8 cellular contexts compared by ENCODE assay signal in the genomic region with DNA sequence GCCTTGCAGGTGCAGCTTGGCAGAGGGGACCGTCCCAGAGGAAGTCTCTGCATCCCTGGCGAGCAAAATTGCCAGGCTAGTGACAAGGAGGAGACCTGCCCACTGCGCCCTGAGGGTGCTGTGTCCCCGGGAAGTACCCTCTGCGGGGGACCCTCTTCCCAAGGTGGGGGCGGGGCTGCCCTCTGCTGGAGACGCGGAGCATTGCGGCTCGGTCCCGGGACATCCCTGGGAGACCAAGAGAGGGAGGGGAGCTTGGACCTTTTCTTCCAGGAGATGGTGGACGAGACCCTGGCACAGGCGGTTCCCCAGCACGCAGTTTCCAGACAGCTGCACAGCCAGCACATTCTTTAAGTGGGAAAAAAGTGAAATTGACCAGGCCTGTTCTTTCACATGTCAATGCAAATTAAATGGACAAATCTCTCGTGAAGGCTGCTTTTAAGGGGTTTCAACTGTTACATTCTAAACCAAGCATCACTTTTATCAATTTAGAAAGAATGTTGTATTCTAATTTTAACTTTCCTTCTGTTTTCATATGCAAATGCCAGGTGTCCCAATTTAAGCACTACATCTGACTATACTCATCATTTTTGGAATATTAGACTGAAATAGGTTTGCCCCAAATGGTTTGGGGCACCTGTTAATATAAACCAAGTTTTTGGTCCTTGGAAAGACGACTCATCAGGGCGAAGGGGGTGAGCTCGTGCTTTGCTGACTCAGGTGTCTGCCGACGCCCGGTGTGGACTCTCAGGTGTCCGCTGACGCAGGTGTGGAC.
DNase-seq lines count a peak whose midpoint lies in the region; ATAC-seq, FAIRE-seq and TF ChIP-seq lines count a peak whose summit lies in the region.

No MANE protein-coding gene starts in this region.

- no peak overlapping the region for H2AFZ ChIP-seq in keratinocyte (ENCODE audit: control insufficient read depth, low read length)

- no peaks in the 10 kb centered on the region for H3K27me3 ChIP-seq in SJCRH30
- H3K27me3 ChIP-seq in keratinocyte (ENCODE audit: control insufficient read depth, extremely low read depth, insufficient read depth, low read length), result peaks cover 5% of the 10 kb centered on the region

- dilution Hi-C loops in keratinocyte (cut with MboI; ENCODE audit: extremely low pct_ligation_motif_present, low sequenced_read_pairs), result no loop called here

- H4K20me1 ChIP-seq in keratinocyte (ENCODE audit: control insufficient read depth, extremely low read depth, insufficient read depth, low read length), result no peaks in the 10 kb centered on the region

- no peaks in the 10 kb centered on the region for H3K79me2 ChIP-seq in keratinocyte (ENCODE audit: control insufficient read depth, insufficient read depth, low read length)

- H3K9me1 ChIP-seq in keratinocyte (ENCODE audit: control insufficient read depth, extremely low read depth, insufficient read depth, low read length), result no peaks in the 10 kb centered on the region

- H3K27me3 Mint-ChIP-seq in activated T-helper 1 cell treated with anti-CD3 and anti-CD28 coated beads, Interleukin-12 subunit alpha, Interleukin-12 subunit beta, Interleukin-2, Interleukin-4 antibody, amounts not matched to agents 30 ng/mL and 10 ng/mL and 1 ng/mL, durations not matched to agents 14 hours and 24 hours and 36 hours (ENCODE audit: insufficient read depth), result peaks cover 2% of the 10 kb centered on the region

- H3K36me3 Mint-ChIP-seq in activated T-helper 1 cell treated with anti-CD3 and anti-CD28 coated beads, Interleukin-12 subunit alpha, Interleukin-12 subunit beta, Interleukin-2, Interleukin-4 antibody, amounts not matched to agents 30 ng/mL and 10 ng/mL and 1 ng/mL, durations not matched to agents 14 hours and 24 hours and 36 hours (ENCODE audit: low read depth), result no peaks in the 10 kb centered on the region
- no peaks in the 10 kb centered on the region for H3K36me3 Mint-ChIP-seq in activated naive CD4-positive, alpha-beta T cell treated with anti-CD3 and anti-CD28 coated beads, Interleukin-2, amount 50 U/mL, for 72 hours

- H3K4me1 Mint-ChIP-seq in activated T-helper 1 cell treated with anti-CD3 and anti-CD28 coated beads, Interleukin-12 subunit alpha, Interleukin-12 subunit beta, Interleukin-2, Interleukin-4 antibody, amounts not matched to agents 30 ng/mL and 10 ng/mL and 1 ng/mL, durations not matched to agents 14 hours and 24 hours and 36 hours (ENCODE audit: low read depth), result no peaks in the 10 kb centered on the region

- H3K4me3 ChIP-seq in SJCRH30 (no peak overlapping the region), keratinocyte (ENCODE audit: control insufficient read depth in 2 of 3, extremely low read depth in 1 of 3, insufficient read depth in 2 of 3, low read depth in 1 of 3, low read length in 3 of 3) (no peak overlapping the region)

- H3K27ac ChIP-seq in SJCRH30, result no peak overlapping the region
- H3K27ac ChIP-seq in keratinocyte (ENCODE audit: control insufficient read depth, insufficient read depth, low read length), result no peak overlapping the region

- peak in 2 of 3 experiments; percentile 74 to 97 for TF ChIP-seq CTCF in keratinocyte (optimal IDR thresholded peaks at IDR 0.05 in 1 of 3, IDR thresholded peaks at IDR 0.05 in 1 of 3, conservative IDR thresholded peaks at IDR 0.05 in 1 of 3; ENCODE audit: extremely low read depth in 1 of 3, insufficient read depth in 2 of 3, low read length in 3 of 3)

- intact Hi-C loops in activated T-helper 1 cell treated with anti-CD3 and anti-CD28 coated beads, Interleukin-12 subunit alpha, Interleukin-12 subunit beta, Interleukin-2, Interleukin-4 antibody, amounts not matched to agents 30 ng/mL and 10 ng/mL and 1 ng/mL, durations not matched to agents 14 hours and 24 hours and 36 hours (cut with micrococcal nuclease), result loop anchor here (1.0 kb wide), 1 partner anchor 87 kb away; no protein-coding TSS in a partner anchor
- intact Hi-C loops in posterior vena cava (cut with DNase I), result loop anchor here in 1 of 2 donors (10.0 kb wide), 1 partner anchor 85 kb away; no protein-coding TSS in a partner anchor

- H3K9me3 Mint-ChIP-seq in activated T-helper 1 cell treated with anti-CD3 and anti-CD28 coated beads, Interleukin-12 subunit alpha, Interleukin-12 subunit beta, Interleukin-2, Interleukin-4 antibody, amounts not matched to agents 30 ng/mL and 10 ng/mL and 1 ng/mL, durations not matched to agents 14 hours and 24 hours and 36 hours, result no peaks in the 10 kb centered on the region
- H3K9me3 Mint-ChIP-seq in activated naive CD4-positive, alpha-beta T cell treated with anti-CD3 and anti-CD28 coated beads, Interleukin-2, amount 50 U/mL, for 72 hours, result no peaks in the 10 kb centered on the region

- no peak overlapping the region for H3K27ac Mint-ChIP-seq in activated T-helper 1 cell treated with anti-CD3 and anti-CD28 coated beads, Interleukin-12 subunit alpha, Interleukin-12 subunit beta, Interleukin-2, Interleukin-4 antibody, amounts not matched to agents 30 ng/mL and 10 ng/mL and 1 ng/mL, durations not matched to agents 14 hours and 24 hours and 36 hours
- H3K27ac Mint-ChIP-seq in activated naive CD4-positive, alpha-beta T cell treated with anti-CD3 and anti-CD28 coated beads, Interleukin-2, amount 50 U/mL, for 72 hours, result no peak overlapping the region

- FAIRE-seq in keratinocyte (lab: Jason Lieb, UNC), result no peak

- H3K4me1 ChIP-seq in SJCRH30, result no peaks in the 10 kb centered on the region
- peaks cover 2% of the 10 kb centered on the region for H3K4me1 ChIP-seq in keratinocyte (ENCODE audit: control insufficient read depth, extremely low read depth, insufficient read depth, low read length)

- H3K4me3 Mint-ChIP-seq in activated T-helper 1 cell treated with anti-CD3 and anti-CD28 coated beads, Interleukin-12 subunit alpha, Interleukin-12 subunit beta, Interleukin-2, Interleukin-4 antibody, amounts not matched to agents 30 ng/mL and 10 ng/mL and 1 ng/mL, durations not matched to agents 14 hours and 24 hours and 36 hours, result no peak overlapping the region

- peak; percentile 54 to 73 for ATAC-seq in activated naive CD4-positive, alpha-beta T cell treated with anti-CD3 and anti-CD28 coated beads, Interleukin-2, amount 50 U/mL, for 72 hours
- ATAC-seq in GM18861 (IDR thresholded peaks at IDR 0.05; ENCODE audit: unreplicated experiment), result no peak

- H3K9me3 ChIP-seq in SJCRH30 (replicated peaks), result no peaks in the 10 kb centered on the region
- H3K9me3 ChIP-seq in keratinocyte (ENCODE audit: control insufficient read depth, low read depth, low read length), result no peaks in the 10 kb centered on the region

- no peak overlapping the region for H3K4me2 ChIP-seq in keratinocyte (ENCODE audit: control insufficient read depth, extremely low read depth, insufficient read depth, low read depth, low read length)

- DNase-seq in activated T-helper 1 cell treated with Interleukin-2 at 50 U/mL for 16 hours (ENCODE audit: low read depth) (peak; percentile 11), SJCRH30 (peak; percentile 57 to 73), keratinocyte (ENCODE audit: low read depth, low spot score) (no peak), posterior vena cava (ENCODE audit: low spot score) (no peak)
- DNase-seq in activated T-helper 1 cell treated with anti-CD3 and anti-CD28 coated beads, Interleukin-12 subunit alpha, Interleukin-12 subunit beta, Interleukin-2, Interleukin-4 antibody, amounts not matched to agents 30 ng/mL and 10 ng/mL and 1 ng/mL, durations not matched to agents 14 hours and 24 hours and 36 hours (ENCODE audit: low spot score), result no peak
- DNase-seq in activated naive CD4-positive, alpha-beta T cell treated with anti-CD3 and anti-CD28 coated beads, Interleukin-2, amount 50 U/mL, for 72 hours (ENCODE audit: low spot score in 2 of 2), result peak in 1 of 2 donors; percentile 75
- DNase-seq in stimulated activated CD4-positive, alpha-beta T cell treated with anti-CD3 and anti-CD28 coated beads, TNF-alpha, amount 100 ng/mL, for 48 hours (ENCODE audit: low read depth in 3 of 3), result peak in 2 of 3 donors; percentile 31 to 43

- H3K36me3 ChIP-seq in SJCRH30, result no peaks in the 10 kb centered on the region
- H3K36me3 ChIP-seq in keratinocyte (ENCODE audit: control insufficient read depth in 2 of 2, extremely low read depth in 1 of 2, insufficient read depth in 2 of 2, low read length in 2 of 2), result no peaks in the 10 kb centered on the region

- H3K9ac ChIP-seq in keratinocyte (ENCODE audit: control insufficient read depth, extremely low read depth, insufficient read depth, low read length), result no peak overlapping the region

Comparison
In these comparisons a context has a peak if more than half of its experiments do, and no peak if none do; other contexts are left out.
1. DNase-seq: peak in activated T-helper 1 cell treated with Interleukin-2 at 50 U/mL for 16 hours (single experiment), SJCRH30 (2 of 2) and stimulated activated CD4-positive, alpha-beta T cell treated with anti-CD3 and anti-CD28 coated beads, TNF-alpha, amount 100 ng/mL, for 48 hours (2 of 3); none in activated T-helper 1 cell treated with anti-CD3 and anti-CD28 coated beads, Interleukin-12 subunit alpha, Interleukin-12 subunit beta, Interleukin-2, Interleukin-4 antibody, amounts not matched to agents 30 ng/mL and 10 ng/mL and 1 ng/mL, durations not matched to agents 14 hours and 24 hours and 36 hours (single experiment), keratinocyte (single experiment) and posterior vena cava (single experiment).